ENCODE assay signal across 28 cellular contexts in genomic region chr7:94366827-94367226, GRCh38. TPM values are rescaled to one million over a fixed set of nuclear protein-coding genes. Genes with fewer than 3 reads are reported as not detected.
A peak's percentile ranks its signal among the peaks of the same experiment; 100 is the strongest.
DNase-seq lines count a peak whose midpoint lies in the region; FAIRE-seq and TF ChIP-seq lines count a peak whose summit lies in the region.
"Had no signal": no experiment of that assay in that cellular context is flagged by ENCODE, and none has a peak within 500 bp of the region (broad histone marks: within the 10 kb centered on the region; RNA-seq: fewer than 3 reads in every experiment).

No MANE protein-coding gene starts in this region.

- no peak overlapping the region for H2BK120ac ChIP-seq in mesendoderm (ENCODE audit: low read depth, low read length)

- H3K36me3 Mint-ChIP-seq in astrocyte (ENCODE audit: low read depth, unreplicated experiment): no peaks in the 10 kb centered on the region
- H3K36me3 Mint-ChIP-seq: activated naive CD8-positive, alpha-beta T cell treated with anti-CD3 and anti-CD28 coated beads for 36 hours; stimulated activated naive B cell treated with anti-CD40 and anti-IgM and Interleukin-4, amounts not matched to agents 10 μg/mL and 1 μg/mL and 100 μg/mL, for 72 hours had no signal

- H3K18ac ChIP-seq in mesendoderm (ENCODE audit: low read length): no peak overlapping the region

- H3K27ac ChIP-seq in astrocyte (ENCODE audit: low read depth, low read length): no peak overlapping the region
- no peak overlapping the region for H3K27ac ChIP-seq in mesendoderm (ENCODE audit: low read depth, low read length)
- H3K27ac ChIP-seq in tibial artery: peak overlapping the region; percentile 58 to 80
- no peak overlapping the region for H3K27ac ChIP-seq in stomach
- H3K27ac ChIP-seq in SJCRH30: no peak overlapping the region
- H3K27ac ChIP-seq in prostate gland: no peak overlapping the region
- H3K27ac ChIP-seq: brain microvascular endothelial cell, neutrophil had no signal

- intact Hi-C loops in tibial artery (cut with DNase I; ENCODE audit: low total_unique reads): no loop called here
- intact Hi-C loops in stomach (cut with DNase I; ENCODE audit: low total_unique reads): no loop called here
- intact Hi-C loops in prostate gland (cut with DNase I): loop anchor here (10.0 kb wide), 1 partner anchor 288 kb away; the partner anchor contains the start of gene SGCE

- H3K27ac Mint-ChIP-seq in astrocyte (ENCODE audit: unreplicated experiment): peak overlapping the region; percentile 48
- H3K27ac Mint-ChIP-seq: activated CD4-positive, alpha-beta T cell treated with anti-CD3 and anti-CD28 coated beads, Interleukin-2, amount 10 ng/mL, durations not matched to agents 24 days and 14 days; activated naive CD8-positive, alpha-beta T cell treated with anti-CD3 and anti-CD28 coated beads for 36 hours; dendritic cell treated with granulocyte-macrophage colony-stimulating factor and Interleukin-4, amounts not matched to agents 40 ng/mL and 50 ng/mL, for 4 days; stimulated activated naive B cell treated with anti-CD40 and anti-IgM and Interleukin-4, amounts not matched to agents 10 μg/mL and 1 μg/mL and 100 μg/mL, for 72 hours; T-helper 1 cell treated with Interleukin-12 subunit alpha and Interleukin-12 subunit beta and Interleukin-4 antibody, amounts not matched to agents 30 μg/mL and 1 μg/mL, for 36 hours had no signal

- no peaks in the 10 kb centered on the region for H4K20me1 ChIP-seq in astrocyte (ENCODE audit: insufficient read depth, low read length)

- no peak overlapping the region for H2AK5ac ChIP-seq in mesendoderm (ENCODE audit: low read length)

- TF ChIP-seq CTCF in astrocyte (IDR thresholded peaks at IDR 0.05; ENCODE audit: insufficient read depth, low read depth, low read length) (no peak), tibial artery (IDR thresholded peaks at IDR 0.05) (no peak), stomach (IDR thresholded peaks at IDR 0.05) (no peak), BE2C (IDR thresholded peaks at IDR 0.05; ENCODE audit: low read depth, low read length) (no peak), prostate gland (IDR thresholded peaks at IDR 0.05) (no peak)

- no peaks in the 10 kb centered on the region for H3K27me3 Mint-ChIP-seq in astrocyte (ENCODE audit: low read depth, unreplicated experiment)
- H3K27me3 Mint-ChIP-seq: activated naive CD8-positive, alpha-beta T cell treated with anti-CD3 and anti-CD28 coated beads for 36 hours; dendritic cell treated with granulocyte-macrophage colony-stimulating factor and Interleukin-4, amounts not matched to agents 40 ng/mL and 50 ng/mL, for 4 days had no signal

- H3K23ac ChIP-seq in mesendoderm (ENCODE audit: low read length): no peak overlapping the region

- peak; percentile 17 for FAIRE-seq in astrocyte (lab: Jason Lieb, UNC)
- FAIRE-seq: endometrium, H1, HepG2, small intestine had no signal

- H3K79me1 ChIP-seq in mesendoderm (ENCODE audit: low read length): no peaks in the 10 kb centered on the region

- no peak overlapping the region for H3K4ac ChIP-seq in mesendoderm (ENCODE audit: low read depth, low read length)

- no peak overlapping the region for H3K4me3 ChIP-seq in astrocyte (ENCODE audit: insufficient read depth, low read depth, low read length)
- no peak overlapping the region for H3K4me3 ChIP-seq in mesendoderm (ENCODE audit: low read length)
- no peak overlapping the region for H3K4me3 ChIP-seq in tibial artery
- no peak overlapping the region for H3K4me3 ChIP-seq in stomach
- no peak overlapping the region for H3K4me3 ChIP-seq in SJCRH30
- H3K4me3 ChIP-seq in BE2C (ENCODE audit: low read depth, low read length): no peak overlapping the region
- H3K4me3 ChIP-seq in prostate gland: no peak overlapping the region
- H3K4me3 ChIP-seq: heart right ventricle, transverse colon had no signal

- no peak overlapping the region for H2AFZ ChIP-seq in astrocyte (ENCODE audit: low read depth, low read length)

- no peak overlapping the region for H3K4me2 ChIP-seq in astrocyte (ENCODE audit: low read length)
- H3K4me2 ChIP-seq in mesendoderm (ENCODE audit: low read length): no peak overlapping the region

- H2BK15ac ChIP-seq in mesendoderm (replicated peaks; ENCODE audit: low read depth): no peak overlapping the region

- H3K9ac ChIP-seq in astrocyte (ENCODE audit: low read length) (no peak overlapping the region), mesendoderm (ENCODE audit: low read length) (no peak overlapping the region)

- peaks cover 26% of the 10 kb centered on the region for H3K4me1 Mint-ChIP-seq in astrocyte (ENCODE audit: low read depth, unreplicated experiment)
- H3K4me1 Mint-ChIP-seq: activated CD4-positive, alpha-beta T cell treated with anti-CD3 and anti-CD28 coated beads, Interleukin-2, amount 10 ng/mL, durations not matched to agents 24 days and 14 days; activated naive CD8-positive, alpha-beta T cell treated with anti-CD3 and anti-CD28 coated beads for 36 hours; stimulated activated naive B cell treated with anti-CD40 and anti-IgM and Interleukin-4, amounts not matched to agents 10 μg/mL and 1 μg/mL and 100 μg/mL, for 72 hours had no signal

- no peaks in the 10 kb centered on the region for H3K9me3 Mint-ChIP-seq in astrocyte (ENCODE audit: unreplicated experiment)
- H3K9me3 Mint-ChIP-seq: activated CD4-positive, alpha-beta T cell treated with anti-CD3 and anti-CD28 coated beads, Interleukin-2, amount 10 ng/mL, durations not matched to agents 24 days and 14 days; activated naive CD8-positive, alpha-beta T cell treated with anti-CD3 and anti-CD28 coated beads for 36 hours; T-helper 1 cell treated with Interleukin-12 subunit alpha and Interleukin-12 subunit beta and Interleukin-4 antibody, amounts not matched to agents 30 μg/mL and 1 μg/mL, for 36 hours had no signal

- H3K9me3 ChIP-seq in astrocyte (ENCODE audit: insufficient read depth, low read depth, low read length) (no peaks in the 10 kb centered on the region), tibial artery (no peaks in the 10 kb centered on the region), stomach (no peaks in the 10 kb centered on the region), SJCRH30 (replicated peaks) (peaks cover 9% of the 10 kb centered on the region; the same call in 1 of the 2 replicates), BE2C (no peaks in the 10 kb centered on the region), prostate gland (no peaks in the 10 kb centered on the region)
- H3K9me3 ChIP-seq: Caco-2, heart right ventricle, neutrophil, transverse colon had no signal

- DNase-seq in HT1080 (ENCODE audit: low read depth) (peak; percentile 26), astrocyte (ENCODE audit: low read depth) (no peak), mesendoderm (peak; percentile 82), tibial artery (no peak), stomach (no peak), SJCRH30 (no peak), BE2C (no peak), prostate gland (ENCODE audit: low spot score) (no peak)
- DNase-seq: activated CD4-positive, alpha-beta T cell treated with anti-CD3 and anti-CD28 coated beads, Interleukin-2, amount 10 ng/mL, durations not matched to agents 24 days and 14 days; activated naive CD8-positive, alpha-beta T cell treated with anti-CD3 and anti-CD28 coated beads for 36 hours; brain microvascular endothelial cell; Caco-2; DND-41; heart right ventricle; left ventricle myocardium superior; NCI-H1105; NCI-H2029 treated with DMSO at 0.1 percent for 48 hours; NCI-H446; PC-3; small intestine; stimulated activated naive B cell treated with anti-CD40 and anti-IgM and Interleukin-4, amounts not matched to agents 10 μg/mL and 1 μg/mL and 100 μg/mL, for 72 hours; transverse colon had no signal

- H2BK5ac ChIP-seq in mesendoderm (ENCODE audit: low read length): no peak overlapping the region

- H3K27me3 ChIP-seq in astrocyte (ENCODE audit: insufficient read depth, low read length) (no peaks in the 10 kb centered on the region), mesendoderm (ENCODE audit: insufficient read depth, low read length, poor library complexity) (no peaks in the 10 kb centered on the region), tibial artery (no peaks in the 10 kb centered on the region), stomach (no peaks in the 10 kb centered on the region), SJCRH30 (no peaks in the 10 kb centered on the region), BE2C (no peaks in the 10 kb centered on the region), prostate gland (replicated peaks; ENCODE audit: insufficient read depth) (no peaks in the 10 kb centered on the region)
- H3K27me3 ChIP-seq: brain microvascular endothelial cell, heart right ventricle, neutrophil, transverse colon had no signal

- no peak overlapping the region for H4K8ac ChIP-seq in mesendoderm (ENCODE audit: low read depth, low read length)

- H3K79me2 ChIP-seq in astrocyte (ENCODE audit: insufficient read depth, low read length) (no peaks in the 10 kb centered on the region), mesendoderm (ENCODE audit: control insufficient read depth, insufficient read depth, low read length) (no peaks in the 10 kb centered on the region)

- WGBS in mesendoderm (ENCODE audit: extremely low coverage, insufficient coverage, low lambda C conversion rate): no CpG with 5 or more reads among the region's 4 CpGs
- 80 to 86% (median 83%) methylated on average over 4 of the region's 4 CpGs for WGBS in stomach, 5 donors
- 87% methylated on average over 4 of the region's 4 CpGs for WGBS in prostate gland

- TF ChIP-seq POLR2A in stomach (IDR thresholded peaks at IDR 0.05) (no peak), prostate gland (IDR thresholded peaks at IDR 0.05) (no peak)

- H3K36me3 ChIP-seq in astrocyte (ENCODE audit: insufficient read depth, low read length) (no peaks in the 10 kb centered on the region), mesendoderm (ENCODE audit: control insufficient read depth, insufficient read depth, low read length) (no peaks in the 10 kb centered on the region), tibial artery (no peaks in the 10 kb centered on the region), stomach (no peaks in the 10 kb centered on the region), SJCRH30 (no peaks in the 10 kb centered on the region), BE2C (no peaks in the 10 kb centered on the region), prostate gland (no peaks in the 10 kb centered on the region)
- H3K36me3 ChIP-seq: brain microvascular endothelial cell, heart right ventricle, neutrophil, transverse colon had no signal

- peak overlapping the region; percentile 9 for H3K4me3 Mint-ChIP-seq in astrocyte (ENCODE audit: unreplicated experiment)
- H3K4me3 Mint-ChIP-seq: activated CD4-positive, alpha-beta T cell treated with anti-CD3 and anti-CD28 coated beads, Interleukin-2, amount 10 ng/mL, durations not matched to agents 24 days and 14 days; activated naive CD8-positive, alpha-beta T cell treated with anti-CD3 and anti-CD28 coated beads for 36 hours; dendritic cell treated with granulocyte-macrophage colony-stimulating factor and Interleukin-4, amounts not matched to agents 40 ng/mL and 50 ng/mL, for 4 days; stimulated activated naive B cell treated with anti-CD40 and anti-IgM and Interleukin-4, amounts not matched to agents 10 μg/mL and 1 μg/mL and 100 μg/mL, for 72 hours; T-helper 1 cell treated with Interleukin-12 subunit alpha and Interleukin-12 subunit beta and Interleukin-4 antibody, amounts not matched to agents 30 μg/mL and 1 μg/mL, for 36 hours had no signal

- H3K56ac ChIP-seq in mesendoderm (ENCODE audit: low read length): no peak overlapping the region

- H4K5ac ChIP-seq in mesendoderm (ENCODE audit: low read length): no peak overlapping the region

- peaks cover 18% of the 10 kb centered on the region for H3K4me1 ChIP-seq in astrocyte (ENCODE audit: insufficient read depth, low read length)
- H3K4me1 ChIP-seq in mesendoderm (ENCODE audit: control insufficient read depth, low read depth, low read length): no peaks in the 10 kb centered on the region
- H3K4me1 ChIP-seq in tibial artery: peaks cover 0 to 48% (median 19%) of the 10 kb centered on the region in 4 donors
- peaks cover 0 to 12% (median 4%) of the 10 kb centered on the region in 4 donors for H3K4me1 ChIP-seq in stomach
- peaks cover 13% of the 10 kb centered on the region for H3K4me1 ChIP-seq in SJCRH30
- no peaks in the 10 kb centered on the region; the same call in none of the 2 replicates for H3K4me1 ChIP-seq in BE2C
- H3K4me1 ChIP-seq in prostate gland (replicated peaks): no peaks in the 10 kb centered on the region
- H3K4me1 ChIP-seq: Caco-2 had no signal

- no peak for TF ChIP-seq EP300 in stomach (IDR thresholded peaks at IDR 0.05)

RNA-seq across cellular contexts. Expression of gene COL1A2, which starts 27.9 kb away (rescaled TPM):
- 0.26 and 0.47 TPM in 2 replicates for total RNA-seq in HT1080 (2014; rRNA removed; shearing (Covaris generic))
- 2.5 and 3.2 TPM in 2 replicates for polyA plus RNA-seq in HT1080 (2015; cell fraction: cytosol; rRNA removed)
- 18.5 and 22.6 TPM in 2 replicates for polyA plus RNA-seq in HT1080 (2015; cell fraction: nucleus; rRNA removed)
- total RNA-seq in astrocyte (6,748 and 8,907 TPM in 2 replicates), stomach (1,000 to 10,000 TPM in 2 of 5 donors, 100 to 1,000 TPM in 2, 10 to 100 TPM in 1; 30.9 to 3,975 (median 234) TPM), prostate gland (100 to 1,000 TPM in 1 of 2 donors, 10 to 100 TPM in 1; 51.2 to 805 TPM)
- polyA plus RNA-seq in mesendoderm (2013, experiment 1 of 2): 83.1 TPM
- polyA plus RNA-seq in mesendoderm (2013, experiment 2 of 2): 83.6 TPM
- 10 to 100 TPM; 32.2 to 51.6 (median 48.3) TPM for polyA plus RNA-seq in stomach
- 0.12 and 0.20 TPM in 2 replicates for total RNA-seq in SJCRH30 (2014; rRNA removed; shearing (Covaris generic))
- polyA plus RNA-seq in BE2C (2012; ENCODE audit: insufficient read depth, insufficient read length, low read depth): not detected
- total RNA-seq: HepG2, PC-3 had no signal
- polyA plus RNA-seq: HepG2 had no signal

Comparison
In these comparisons a context has a peak if more than half of its experiments do, and no peak if none do; other contexts are left out.
1. DNase-seq: peak in HT1080 (single experiment) and mesendoderm (single experiment); none in astrocyte (single experiment), tibial artery (0 of 2), stomach (single experiment), SJCRH30 (0 of 2), BE2C (single experiment) and prostate gland (single experiment).
2. H3K27ac ChIP-seq: peak in tibial artery (2 of 2); none in astrocyte (single experiment), mesendoderm (single experiment), stomach (0 of 5), SJCRH30 (single experiment) and prostate gland (0 of 2).
3. RNA of gene COL1A2, which starts 27.9 kb away (total RNA-seq): 6,748 to 8,907 TPM in astrocyte, 51.2 to 805 TPM in prostate gland and 30.9 to 3,975 TPM in stomach; 0.26 to 0.47 TPM in HT1080 and 0.12 to 0.20 TPM in SJCRH30; every median in the first group is over 10 times any median in the second.